ENCODE assay signal across 31 cellular contexts in the genomic region with DNA sequence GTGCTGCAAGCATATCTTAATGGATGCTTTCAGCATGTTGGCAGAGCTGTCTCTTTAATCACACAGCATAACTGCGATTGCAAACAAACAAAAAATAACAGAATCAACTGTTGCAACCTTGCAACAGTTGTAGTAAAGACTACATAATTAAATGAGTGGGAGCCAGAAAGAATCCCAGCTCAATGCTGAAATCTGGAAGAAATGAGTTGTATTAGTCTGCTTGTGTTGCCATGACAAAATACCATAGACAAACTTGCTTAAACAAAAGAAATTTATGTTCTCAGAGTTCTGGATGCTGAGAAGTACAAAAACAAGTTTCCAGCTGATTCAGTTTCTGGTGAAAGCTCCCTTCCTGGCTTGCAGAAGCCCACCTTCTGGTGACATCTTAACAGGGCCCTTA.
"Had no signal": no experiment of that assay in that cellular context is flagged by ENCODE, and none has a peak within 500 bp of the region (broad histone marks: within the 10 kb centered on the region; RNA-seq: fewer than 3 reads in every experiment).

No MANE protein-coding gene starts in this region.

- H3K4me3 Mint-ChIP-seq: natural killer cell; nephron; neural progenitor cell; stimulated activated memory B cell treated with anti-CD40 and anti-IgM and Interleukin-4, amounts not matched to agents 10 μg/mL and 1 μg/mL and 100 μg/mL, for 72 hours; stimulated activated naive CD8-positive, alpha-beta T cell treated with anti-CD3 and anti-CD28 coated beads, Interleukin-15, amount 100 ng/mL, for 72 hours; type B pancreatic cell had no signal

- H3K4me3 ChIP-seq: neural progenitor cell, ovary, psoas muscle, right lobe of liver, skin epidermis, smooth muscle cell, spleen, suprapubic skin, testis, tibial artery, transverse colon, upper lobe of right lung, uterus had no signal

- H3K27me3 ChIP-seq: neural progenitor cell, ovary, right lobe of liver, spleen, suprapubic skin, testis, tibial artery, transverse colon, upper lobe of right lung, uterus had no signal

- H3K27ac ChIP-seq: neural progenitor cell, ovary, parathyroid adenoma, psoas muscle, right lobe of liver, skin epidermis, spleen, suprapubic skin, testis, tibial artery, transverse colon, upper lobe of right lung, uterus had no signal

- ATAC-seq: natural killer cell; psoas muscle; right cardiac atrium; right lobe of liver; stimulated activated memory B cell treated with anti-CD40 and anti-IgM and Interleukin-4, amounts not matched to agents 10 μg/mL and 1 μg/mL and 100 μg/mL, for 72 hours; stimulated activated naive CD8-positive, alpha-beta T cell treated with anti-CD3 and anti-CD28 coated beads, Interleukin-15, amount 100 ng/mL, for 72 hours; stimulated activated naive CD8-positive, alpha-beta T cell treated with anti-CD3 and anti-CD28 coated beads, Interleukin-15, Interleukin-2, amounts not matched to agents 100 U/mL and 50 U/mL, for 24 hours; upper lobe of right lung had no signal

- H3K36me3 Mint-ChIP-seq: neural progenitor cell; stimulated activated memory B cell treated with anti-CD40 and anti-IgM and Interleukin-4, amounts not matched to agents 10 μg/mL and 1 μg/mL and 100 μg/mL, for 72 hours; type B pancreatic cell had no signal

- H3K27ac Mint-ChIP-seq: natural killer cell; nephron; neural progenitor cell; progenitor cell of endocrine pancreas; stimulated activated memory B cell treated with anti-CD40 and anti-IgM and Interleukin-4, amounts not matched to agents 10 μg/mL and 1 μg/mL and 100 μg/mL, for 72 hours; stimulated activated naive CD8-positive, alpha-beta T cell treated with anti-CD3 and anti-CD28 coated beads, Interleukin-15, amount 100 ng/mL, for 72 hours; type B pancreatic cell had no signal

- H3K4me1 Mint-ChIP-seq: natural killer cell; nephron; neural progenitor cell; stimulated activated memory B cell treated with anti-CD40 and anti-IgM and Interleukin-4, amounts not matched to agents 10 μg/mL and 1 μg/mL and 100 μg/mL, for 72 hours; stimulated activated naive CD8-positive, alpha-beta T cell treated with anti-CD3 and anti-CD28 coated beads, Interleukin-15, amount 100 ng/mL, for 72 hours had no signal

- H3K9me3 ChIP-seq: ovary, right lobe of liver, suprapubic skin, testis, tibial artery, transverse colon, upper lobe of right lung, uterus had no signal

- H3K36me3 ChIP-seq: neural progenitor cell, ovary, right lobe of liver, spleen, suprapubic skin, tibial artery, transverse colon, upper lobe of right lung, uterus had no signal

- DNase-seq: natural killer cell; occipital lobe; ovary; posterior cingulate gyrus; psoas muscle; right cardiac atrium; right lobe of liver; spleen; stimulated activated CD4-positive, alpha-beta T cell treated with anti-CD3 and anti-CD28 coated beads, Interleukin-12 subunit alpha, Interleukin-12 subunit beta, amount 100 ng/mL, for 4 hours; stimulated activated CD4-positive, alpha-beta T cell treated with anti-CD3 and anti-CD28 coated beads, Interleukin-1b, Interleukin-23, amount 100 ng/mL, for 48 hours; stimulated activated CD4-positive, alpha-beta T cell treated with anti-CD3 and anti-CD28 coated beads, Interleukin-4, amount 100 ng/mL, for 1 hour; stimulated activated CD4-positive, alpha-beta T cell treated with anti-CD3 and anti-CD28 coated beads, Interleukin-4, amount 100 ng/mL, for 4 hours; stimulated activated CD8-positive, alpha-beta memory T cell treated with anti-CD3 and anti-CD28 coated beads, Interleukin-4, amount 100 ng/mL, for 48 hours; stimulated activated naive CD4-positive, alpha-beta T cell; stimulated activated naive CD8-positive, alpha-beta T cell treated with anti-CD3 and anti-CD28 coated beads, Interleukin-15, amount 100 ng/mL, for 72 hours; stimulated activated naive CD8-positive, alpha-beta T cell treated with anti-CD3 and anti-CD28 coated beads, Interleukin-15, Interleukin-2, amounts not matched to agents 100 U/mL and 50 U/mL, for 24 hours; substantia nigra; testis; tibial artery; transverse colon; upper lobe of right lung; uterus had no signal

- H3K9me3 Mint-ChIP-seq: nephron, neural progenitor cell, type B pancreatic cell had no signal

- H3K4me1 ChIP-seq: neural progenitor cell, parathyroid adenoma, psoas muscle, right lobe of liver, spleen, suprapubic skin, testis, transverse colon, upper lobe of right lung, uterus had no signal

- H3K27me3 Mint-ChIP-seq: progenitor cell of endocrine pancreas; stimulated activated memory B cell treated with anti-CD40 and anti-IgM and Interleukin-4, amounts not matched to agents 10 μg/mL and 1 μg/mL and 100 μg/mL, for 72 hours; stimulated activated naive CD8-positive, alpha-beta T cell treated with anti-CD3 and anti-CD28 coated beads, Interleukin-15, amount 100 ng/mL, for 72 hours; type B pancreatic cell had no signal
